1 cellular context compared by ENCODE assay signal in genomic region chr19:8421484-8422461, GRCh38.
A peak's percentile ranks its signal among the peaks of the same experiment; 100 is the strongest.
TF ChIP-seq lines count a peak whose summit lies in the region.

No MANE protein-coding gene starts in this region.

TF ChIP-seq in HepG2, 621 proteins besides CTCF, POLR2A, EP300 and RAD21 (continued from another document and continues in another):
- TF ChIP-seq GMEB1 (CRISPR knock-in tag; IDR thresholded peaks at IDR 0.05; ENCODE audit: borderline replicate concordance) (peak; percentile 42; the same call in 1 of the 2 replicates), MXI1 (IDR thresholded peaks at IDR 0.05; ENCODE audit: borderline replicate concordance, low read depth, low read length) (0 out of 3 replicates have a peak, but pooled peaks have one; percentile 20), HOXA7 (CRISPR knock-in tag; IDR thresholded peaks at IDR 0.05) (no peak), ZNF350 (CRISPR knock-in tag; IDR thresholded peaks at IDR 0.05; ENCODE audit: borderline replicate concordance, low read depth) (0 out of 2 replicates have a peak, but pooled peaks have one; percentile 36), HMG20A (CRISPR knock-in tag; IDR thresholded peaks at IDR 0.05; ENCODE audit: borderline replicate concordance) (no peak), ZBTB7B (CRISPR knock-in tag; IDR thresholded peaks at IDR 0.05) (0 out of 2 replicates have a peak, but pooled peaks have one; percentile 31), HNF4A (CRISPR knock-in tag; IDR thresholded peaks at IDR 0.05) (peak; percentile 70), ZNF800 (CRISPR knock-in tag; IDR thresholded peaks at IDR 0.05) (peak; percentile 19; the same call in 1 of the 2 replicates), LCORL (IDR thresholded peaks at IDR 0.05) (no peak), LCORL (CRISPR knock-in tag; IDR thresholded peaks at IDR 0.05) (peak; percentile 64; the same call in 1 of the 2 replicates), PHF21A (CRISPR knock-in tag; IDR thresholded peaks at IDR 0.05) (0 out of 2 replicates have a peak, but pooled peaks have one; percentile 50), NR2F6 (IDR thresholded peaks at IDR 0.05) (peak; percentile 82), NR2F6 (CRISPR knock-in tag; IDR thresholded peaks at IDR 0.05) (peak; percentile 82), ZIK1 (CRISPR knock-in tag; IDR thresholded peaks at IDR 0.05; ENCODE audit: borderline replicate concordance, low read depth) (no peak; the same call in 1 of the 2 replicates), SMC3 (IDR thresholded peaks at IDR 0.05; ENCODE audit: low read length) (no peak; the same call in 1 of the 2 replicates), GABPA (IDR thresholded peaks at IDR 0.05; ENCODE audit: low read depth, low read length) (no peak), GABPA (CRISPR knock-in tag; IDR thresholded peaks at IDR 0.05; ENCODE audit: low read depth) (no peak), ZNF431 (CRISPR knock-in tag; IDR thresholded peaks at IDR 0.05; ENCODE audit: borderline replicate concordance, low read depth) (peak; percentile 81; the same call in 1 of the 2 replicates), NFIC (IDR thresholded peaks at IDR 0.05; ENCODE audit: low read length) (no peak), ETS1 (CRISPR knock-in tag; IDR thresholded peaks at IDR 0.05) (no peak), ZNF143 (CRISPR knock-in tag; IDR thresholded peaks at IDR 0.05) (peak; percentile 30; the same call in 1 of the 2 replicates), SALL1 (CRISPR knock-in tag; IDR thresholded peaks at IDR 0.05) (peak; percentile 17; the same call in 1 of the 2 replicates), FOSL2 (CRISPR knock-in tag; IDR thresholded peaks at IDR 0.05) (no peak; the same call in 1 of the 2 replicates), PCBP2 (optimal IDR thresholded peaks at IDR 0.05; ENCODE audit: low read depth, low read length, poor library complexity, severe bottlenecking) (no peak), ZNF441 (CRISPR knock-in tag; IDR thresholded peaks at IDR 0.05; ENCODE audit: borderline replicate concordance) (no peak), TOE1 (CRISPR knock-in tag; IDR thresholded peaks at IDR 0.05) (no peak), ZNF234 (CRISPR knock-in tag; conservative IDR thresholded peaks at IDR 0.05) (no peak), MYNN (CRISPR knock-in tag; IDR thresholded peaks at IDR 0.05; ENCODE audit: low read depth) (peak; percentile 25; the same call in 1 of the 2 replicates), SMARCC2 (IDR thresholded peaks at IDR 0.05) (no peak), ZBTB38 (CRISPR knock-in tag; IDR thresholded peaks at IDR 0.05) (no peak; the same call in 1 of the 2 replicates), CEBPG (CRISPR knock-in tag; IDR thresholded peaks at IDR 0.05) (0 out of 2 replicates have a peak, but pooled peaks have one; percentile 31), SNAPC2 (CRISPR knock-in tag; IDR thresholded peaks at IDR 0.05) (0 out of 2 replicates have a peak, but pooled peaks have one; percentile 52), XRCC5 (optimal IDR thresholded peaks at IDR 0.05; ENCODE audit: low read length) (peak; percentile 38), ZNF205 (CRISPR knock-in tag; IDR thresholded peaks at IDR 0.05) (no peak), MXD4 (CRISPR knock-in tag; IDR thresholded peaks at IDR 0.05) (no peak), NCOA2 (CRISPR knock-in tag; IDR thresholded peaks at IDR 0.05) (peak; percentile 30; the same call in 1 of the 2 replicates), ZNF180 (CRISPR knock-in tag; IDR thresholded peaks at IDR 0.05; ENCODE audit: borderline replicate concordance, low read depth) (no peak), JUND (CRISPR knock-in tag; IDR thresholded peaks at IDR 0.05) (peak; percentile 32; the same call in 1 of the 2 replicates), GATAD2A (CRISPR knock-in tag; IDR thresholded peaks at IDR 0.05) (peak; percentile 73)
- TF ChIP-seq, protein P1, sequence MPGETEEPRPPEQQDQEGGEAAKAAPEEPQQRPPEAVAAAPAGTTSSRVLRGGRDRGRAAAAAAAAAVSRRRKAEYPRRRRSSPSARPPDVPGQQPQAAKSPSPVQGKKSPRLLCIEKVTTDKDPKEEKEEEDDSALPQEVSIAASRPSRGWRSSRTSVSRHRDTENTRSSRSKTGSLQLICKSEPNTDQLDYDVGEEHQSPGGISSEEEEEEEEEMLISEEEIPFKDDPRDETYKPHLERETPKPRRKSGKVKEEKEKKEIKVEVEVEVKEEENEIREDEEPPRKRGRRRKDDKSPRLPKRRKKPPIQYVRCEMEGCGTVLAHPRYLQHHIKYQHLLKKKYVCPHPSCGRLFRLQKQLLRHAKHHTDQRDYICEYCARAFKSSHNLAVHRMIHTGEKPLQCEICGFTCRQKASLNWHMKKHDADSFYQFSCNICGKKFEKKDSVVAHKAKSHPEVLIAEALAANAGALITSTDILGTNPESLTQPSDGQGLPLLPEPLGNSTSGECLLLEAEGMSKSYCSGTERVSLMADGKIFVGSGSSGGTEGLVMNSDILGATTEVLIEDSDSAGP (CRISPR knock-in tag; IDR thresholded peaks at IDR 0.05; ENCODE audit: borderline replicate concordance) = peak; percentile 50
- TF ChIP-seq, protein P2, sequence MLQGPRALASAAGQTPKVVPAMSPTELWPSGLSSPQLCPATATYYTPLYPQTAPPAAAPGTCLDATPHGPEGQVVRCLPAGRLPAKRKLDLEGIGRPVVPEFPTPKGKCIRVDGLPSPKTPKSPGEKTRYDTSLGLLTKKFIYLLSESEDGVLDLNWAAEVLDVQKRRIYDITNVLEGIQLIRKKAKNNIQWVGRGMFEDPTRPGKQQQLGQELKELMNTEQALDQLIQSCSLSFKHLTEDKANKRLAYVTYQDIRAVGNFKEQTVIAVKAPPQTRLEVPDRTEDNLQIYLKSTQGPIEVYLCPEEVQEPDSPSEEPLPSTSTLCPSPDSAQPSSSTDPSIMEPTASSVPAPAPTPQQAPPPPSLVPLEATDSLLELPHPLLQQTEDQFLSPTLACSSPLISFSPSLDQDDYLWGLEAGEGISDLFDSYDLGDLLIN (CRISPR knock-in tag; IDR thresholded peaks at IDR 0.05; ENCODE audit: borderline replicate concordance) = no peak
- TF ChIP-seq, protein P3, sequence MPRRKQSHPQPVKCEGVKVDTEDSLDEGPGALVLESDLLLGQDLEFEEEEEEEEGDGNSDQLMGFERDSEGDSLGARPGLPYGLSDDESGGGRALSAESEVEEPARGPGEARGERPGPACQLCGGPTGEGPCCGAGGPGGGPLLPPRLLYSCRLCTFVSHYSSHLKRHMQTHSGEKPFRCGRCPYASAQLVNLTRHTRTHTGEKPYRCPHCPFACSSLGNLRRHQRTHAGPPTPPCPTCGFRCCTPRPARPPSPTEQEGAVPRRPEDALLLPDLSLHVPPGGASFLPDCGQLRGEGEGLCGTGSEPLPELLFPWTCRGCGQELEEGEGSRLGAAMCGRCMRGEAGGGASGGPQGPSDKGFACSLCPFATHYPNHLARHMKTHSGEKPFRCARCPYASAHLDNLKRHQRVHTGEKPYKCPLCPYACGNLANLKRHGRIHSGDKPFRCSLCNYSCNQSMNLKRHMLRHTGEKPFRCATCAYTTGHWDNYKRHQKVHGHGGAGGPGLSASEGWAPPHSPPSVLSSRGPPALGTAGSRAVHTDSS (CRISPR knock-in tag; conservative IDR thresholded peaks at IDR 0.05) = peak; percentile 88; the same call in 1 of the 2 replicates
- TF ChIP-seq, protein P4, sequence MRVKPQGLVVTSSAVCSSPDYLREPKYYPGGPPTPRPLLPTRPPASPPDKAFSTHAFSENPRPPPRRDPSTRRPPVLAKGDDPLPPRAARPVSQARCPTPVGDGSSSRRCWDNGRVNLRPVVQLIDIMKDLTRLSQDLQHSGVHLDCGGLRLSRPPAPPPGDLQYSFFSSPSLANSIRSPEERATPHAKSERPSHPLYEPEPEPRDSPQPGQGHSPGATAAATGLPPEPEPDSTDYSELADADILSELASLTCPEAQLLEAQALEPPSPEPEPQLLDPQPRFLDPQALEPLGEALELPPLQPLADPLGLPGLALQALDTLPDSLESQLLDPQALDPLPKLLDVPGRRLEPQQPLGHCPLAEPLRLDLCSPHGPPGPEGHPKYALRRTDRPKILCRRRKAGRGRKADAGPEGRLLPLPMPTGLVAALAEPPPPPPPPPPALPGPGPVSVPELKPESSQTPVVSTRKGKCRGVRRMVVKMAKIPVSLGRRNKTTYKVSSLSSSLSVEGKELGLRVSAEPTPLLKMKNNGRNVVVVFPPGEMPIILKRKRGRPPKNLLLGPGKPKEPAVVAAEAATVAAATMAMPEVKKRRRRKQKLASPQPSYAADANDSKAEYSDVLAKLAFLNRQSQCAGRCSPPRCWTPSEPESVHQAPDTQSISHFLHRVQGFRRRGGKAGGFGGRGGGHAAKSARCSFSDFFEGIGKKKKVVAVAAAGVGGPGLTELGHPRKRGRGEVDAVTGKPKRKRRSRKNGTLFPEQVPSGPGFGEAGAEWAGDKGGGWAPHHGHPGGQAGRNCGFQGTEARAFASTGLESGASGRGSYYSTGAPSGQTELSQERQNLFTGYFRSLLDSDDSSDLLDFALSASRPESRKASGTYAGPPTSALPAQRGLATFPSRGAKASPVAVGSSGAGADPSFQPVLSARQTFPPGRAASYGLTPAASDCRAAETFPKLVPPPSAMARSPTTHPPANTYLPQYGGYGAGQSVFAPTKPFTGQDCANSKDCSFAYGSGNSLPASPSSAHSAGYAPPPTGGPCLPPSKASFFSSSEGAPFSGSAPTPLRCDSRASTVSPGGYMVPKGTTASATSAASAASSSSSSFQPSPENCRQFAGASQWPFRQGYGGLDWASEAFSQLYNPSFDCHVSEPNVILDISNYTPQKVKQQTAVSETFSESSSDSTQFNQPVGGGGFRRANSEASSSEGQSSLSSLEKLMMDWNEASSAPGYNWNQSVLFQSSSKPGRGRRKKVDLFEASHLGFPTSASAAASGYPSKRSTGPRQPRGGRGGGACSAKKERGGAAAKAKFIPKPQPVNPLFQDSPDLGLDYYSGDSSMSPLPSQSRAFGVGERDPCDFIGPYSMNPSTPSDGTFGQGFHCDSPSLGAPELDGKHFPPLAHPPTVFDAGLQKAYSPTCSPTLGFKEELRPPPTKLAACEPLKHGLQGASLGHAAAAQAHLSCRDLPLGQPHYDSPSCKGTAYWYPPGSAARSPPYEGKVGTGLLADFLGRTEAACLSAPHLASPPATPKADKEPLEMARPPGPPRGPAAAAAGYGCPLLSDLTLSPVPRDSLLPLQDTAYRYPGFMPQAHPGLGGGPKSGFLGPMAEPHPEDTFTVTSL (CRISPR knock-in tag; IDR thresholded peaks at IDR 0.05; ENCODE audit: borderline replicate concordance) = 0 out of 2 replicates have a peak, but pooled peaks have one; percentile 68
- TF ChIP-seq, protein P5, sequence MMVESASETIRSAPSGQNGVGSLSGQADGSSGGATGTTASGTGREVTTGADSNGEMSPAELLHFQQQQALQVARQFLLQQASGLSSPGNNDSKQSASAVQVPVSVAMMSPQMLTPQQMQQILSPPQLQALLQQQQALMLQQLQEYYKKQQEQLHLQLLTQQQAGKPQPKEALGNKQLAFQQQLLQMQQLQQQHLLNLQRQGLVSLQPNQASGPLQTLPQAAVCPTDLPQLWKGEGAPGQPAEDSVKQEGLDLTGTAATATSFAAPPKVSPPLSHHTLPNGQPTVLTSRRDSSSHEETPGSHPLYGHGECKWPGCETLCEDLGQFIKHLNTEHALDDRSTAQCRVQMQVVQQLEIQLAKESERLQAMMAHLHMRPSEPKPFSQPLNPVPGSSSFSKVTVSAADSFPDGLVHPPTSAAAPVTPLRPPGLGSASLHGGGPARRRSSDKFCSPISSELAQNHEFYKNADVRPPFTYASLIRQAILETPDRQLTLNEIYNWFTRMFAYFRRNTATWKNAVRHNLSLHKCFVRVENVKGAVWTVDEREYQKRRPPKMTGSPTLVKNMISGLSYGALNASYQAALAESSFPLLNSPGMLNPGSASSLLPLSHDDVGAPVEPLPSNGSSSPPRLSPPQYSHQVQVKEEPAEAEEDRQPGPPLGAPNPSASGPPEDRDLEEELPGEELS (CRISPR knock-in tag; IDR thresholded peaks at IDR 0.05) = peak; percentile 47; the same call in 1 of the 2 replicates
